In the genomic region with DNA sequence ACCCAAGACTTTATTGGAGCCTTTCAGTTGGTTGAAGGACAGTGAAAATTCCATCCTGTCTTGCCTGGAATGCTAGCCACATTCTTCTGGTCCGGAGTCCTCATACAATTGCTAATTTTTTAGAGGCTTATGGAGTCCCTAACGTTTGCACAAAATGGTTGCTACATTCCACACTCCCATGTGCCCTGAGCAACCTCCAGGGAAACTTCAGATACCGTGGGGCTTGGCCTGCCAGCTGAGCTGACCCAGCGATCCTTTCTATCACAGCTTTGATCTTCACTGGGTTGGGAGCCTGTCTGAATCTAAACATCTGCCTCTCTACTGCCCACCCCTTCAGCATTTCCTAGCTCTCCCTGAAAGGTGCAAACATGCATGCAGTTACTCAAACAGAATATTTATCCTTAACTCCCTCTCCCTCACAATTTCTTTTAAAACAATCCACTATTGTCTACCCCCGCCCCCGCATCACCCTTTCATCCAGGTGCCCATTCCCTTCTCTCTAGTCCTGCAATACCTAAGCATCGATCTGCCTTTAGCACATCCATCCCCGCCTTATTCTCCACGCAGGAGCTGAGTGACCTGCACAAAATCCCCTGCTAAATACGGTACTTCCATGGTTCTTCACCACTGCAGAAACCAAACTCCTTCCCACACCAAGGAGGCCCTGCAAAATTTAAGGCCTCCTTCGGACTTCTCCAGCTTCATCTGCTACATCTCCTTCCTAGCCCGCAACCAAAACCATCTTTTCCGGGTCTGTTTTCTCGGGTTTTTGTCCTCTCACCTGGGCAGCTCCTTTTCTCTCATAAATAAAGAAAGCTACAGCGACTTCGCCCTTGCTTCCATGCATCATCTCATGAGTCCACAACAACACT, we compare ENCODE assay signal across 8 cellular contexts. TPM values are rescaled to one million over a fixed set of nuclear protein-coding genes. Genes with fewer than 3 reads are reported as not detected.
DNase-seq lines count a peak whose midpoint lies in the region; TF ChIP-seq lines count a peak whose summit lies in the region.

No MANE protein-coding gene starts in this region.

- H3K4me1 Mint-ChIP-seq in endodermal cell, result peaks cover 27% of the 10 kb centered on the region
- peaks cover 22% of the 10 kb centered on the region for H3K4me1 Mint-ChIP-seq in neural progenitor cell

- H3K4me3 Mint-ChIP-seq in endodermal cell (peak overlapping the region; percentile 83), neural progenitor cell (peak overlapping the region; percentile 92)

- H3K79me2 ChIP-seq in PC-9 (ENCODE audit: low read depth), result peaks cover 61% of the 10 kb centered on the region
- H3K79me2 ChIP-seq in neural progenitor cell (ENCODE audit: low read depth), result peaks cover 81% of the 10 kb centered on the region

- POLR2A ChIA-PET in PC-9 (lab: Charles Lee; ENCODE audit: unreplicated experiment), result interaction anchor here (0.7 to 1.0 kb wide), 3 partner anchors 19 to 237 kb away, joined by 3 to 5 read pairs (median 5); a partner anchor contains a TSS

- H3K27ac Mint-ChIP-seq in endodermal cell (peak overlapping the region; percentile 93), neural progenitor cell (peak overlapping the region; percentile 7)

- H2AFZ ChIP-seq in PC-9 (peak overlapping the region; percentile 91), neural progenitor cell (replicated peaks) (peak overlapping the region; percentile 86)

- no peaks in the 10 kb centered on the region for H3K27me3 ChIP-seq in PC-9 (ENCODE audit: insufficient read depth, low read depth)
- H3K27me3 ChIP-seq in endodermal cell (ENCODE audit: control insufficient read depth, insufficient read depth, low read length, poor library complexity, severe bottlenecking), result no peaks in the 10 kb centered on the region
- peaks cover 12% of the 10 kb centered on the region for H3K27me3 ChIP-seq in neural progenitor cell

- no peaks in the 10 kb centered on the region for H3K9me3 Mint-ChIP-seq in endodermal cell
- no peaks in the 10 kb centered on the region for H3K9me3 Mint-ChIP-seq in neural progenitor cell

- 0 out of 2 replicates have a peak, but pooled peaks cover 14% of the 10 kb centered on the region for H3F3A ChIP-seq in PC-9 (ENCODE audit: insufficient read depth, low read depth)
- H3F3A ChIP-seq in neural progenitor cell (ENCODE audit: low read depth), result peaks cover 7% of the 10 kb centered on the region

- H3K9me2 ChIP-seq in PC-9 (ENCODE audit: insufficient read depth), result no peaks in the 10 kb centered on the region

- H3K9ac ChIP-seq in endodermal cell (ENCODE audit: extremely low read depth, low read length, poor library complexity, severe bottlenecking) (peak overlapping the region; percentile 83), neural progenitor cell (peak overlapping the region; percentile 66)

- CTCF ChIA-PET in PC-9 (lab: Charles Lee), result no interaction called here

- DNase-seq in PC-9 (no peak), endodermal cell (peak; percentile 85), neural progenitor cell (ENCODE audit: low spot score) (peak; percentile 65), NCI-H1092 (lab: John Stamatoyannopoulos, UW) (no peak), NCI-H2196 treated with DMSO at 0.1 percent for 48 hours (lab: John Stamatoyannopoulos, UW; ENCODE audit: unreplicated experiment) (no peak), DMS79 treated with DMSO at 0.1 percent for 48 hours (lab: John Stamatoyannopoulos, UW) (no peak), HPDE6-E6E7 (ENCODE audit: extremely low spot score) (no peak)

- H3K9me3 ChIP-seq in PC-9 (ENCODE audit: insufficient read depth, low read depth) (no peaks in the 10 kb centered on the region), endodermal cell (ENCODE audit: control insufficient read depth, low read length) (no peaks in the 10 kb centered on the region), neural progenitor cell (ENCODE audit: low read depth) (no peaks in the 10 kb centered on the region)

- peaks cover 3% of the 10 kb centered on the region for H3K36me3 Mint-ChIP-seq in endodermal cell (ENCODE audit: low read depth)
- H3K36me3 Mint-ChIP-seq in neural progenitor cell, result no peaks in the 10 kb centered on the region

- no peak for TF ChIP-seq CTCF in GM12875 (IDR thresholded peaks at IDR 0.05; ENCODE audit: borderline replicate concordance, insufficient read depth, low read depth, low read length)
- TF ChIP-seq CTCF in PC-9 (conservative IDR thresholded peaks at IDR 0.05), result no peak
- no peak for TF ChIP-seq CTCF in endodermal cell (conservative IDR thresholded peaks at IDR 0.05)
- no peak for TF ChIP-seq CTCF in neural progenitor cell (IDR thresholded peaks at IDR 0.05)

- H3K4me2 ChIP-seq in PC-9 (peak overlapping the region; percentile 87), neural progenitor cell (peak overlapping the region; percentile 88)

- H4K20me1 ChIP-seq in PC-9 (ENCODE audit: insufficient read depth), result 0 out of 2 replicates have a peak, but pooled peaks cover 10% of the 10 kb centered on the region
- peaks cover 30% of the 10 kb centered on the region for H4K20me1 ChIP-seq in neural progenitor cell (ENCODE audit: low read depth)

- intact Hi-C loops in PC-9 (cut with micrococcal nuclease; ENCODE audit: unreplicated experiment), result loop anchor here (1.0 to 10.0 kb wide), 4 partner anchors 37 to 279 kb away; a partner anchor contains a TSS

- H3K27ac ChIP-seq in PC-9 (no peak overlapping the region), endodermal cell (ENCODE audit: low read depth, low read length) (no peak overlapping the region), neural progenitor cell (no peak overlapping the region)

- no peaks in the 10 kb centered on the region for H3K36me3 ChIP-seq in PC-9 (ENCODE audit: low read depth)
- no peaks in the 10 kb centered on the region for H3K36me3 ChIP-seq in endodermal cell (ENCODE audit: control insufficient read depth, insufficient read depth, low read length)
- no peaks in the 10 kb centered on the region for H3K36me3 ChIP-seq in neural progenitor cell

- H3K27me3 Mint-ChIP-seq in endodermal cell (ENCODE audit: insufficient read depth) (no peaks in the 10 kb centered on the region), neural progenitor cell (ENCODE audit: insufficient read depth, low read depth) (no peaks in the 10 kb centered on the region)

- 2% methylated on average over 14 to 16 of the region's 16 CpGs for WGBS in endodermal cell (ENCODE audit: insufficient coverage in 1 of 2, insufficient read length in 1 of 2), 2 experiments

- BruUV-seq in PC-9 (replicated peaks; lab: Mats Ljungman, UMichigan), result TSS peak; percentile 72

- H3K4me1 ChIP-seq in PC-9 (replicated peaks; ENCODE audit: insufficient read depth), result peaks cover 37% of the 10 kb centered on the region
- peaks cover 3% of the 10 kb centered on the region for H3K4me1 ChIP-seq in endodermal cell (ENCODE audit: control insufficient read depth, insufficient read depth, low read length)
- peaks cover 10% of the 10 kb centered on the region for H3K4me1 ChIP-seq in neural progenitor cell

- H3K4me3 ChIP-seq in GM12875 (ENCODE audit: low read depth, low read length) (peak overlapping the region; percentile 79), PC-9 (peak overlapping the region; percentile 67), endodermal cell (ENCODE audit: low read length) (peak overlapping the region; percentile 90), neural progenitor cell (peak overlapping the region; percentile 69)

RNA-seq across cellular contexts. Expression of a gene that starts 0.8 kb away (rescaled TPM):
- total RNA-seq in PC-9 (2021) (11.9 TPM in 2 replicates), endodermal cell (10 to 100 TPM; 23.4 to 28.9 TPM), neural progenitor cell (ENCODE audit: low replicate concordance) (22.0 and 25.5 TPM in 2 replicates)
- polyA plus RNA-seq in endodermal cell (2013, experiment 1 of 2), result 4.4 TPM
- polyA plus RNA-seq in endodermal cell (2013, experiment 2 of 2), result 4.5 TPM

Comparison
In these comparisons a context has a peak if more than half of its experiments do, and no peak if none do; other contexts are left out.
1. DNase-seq: peak in endodermal cell (single experiment) and neural progenitor cell (single experiment); none in PC-9 (0 of 2), NCI-H1092 (single experiment), NCI-H2196 treated with DMSO at 0.1 percent for 48 hours (single experiment), DMS79 treated with DMSO at 0.1 percent for 48 hours (single experiment) and HPDE6-E6E7 (single experiment).
2. Peak in every context shown above with its lines, with median percentiles within 50 percentile points of each other: H3K4me3 ChIP-seq.